In genomic region chr5:31553863-31554262, GRCh38 we compare ENCODE assay signal across 17 cellular contexts. TPM values are rescaled to one million over a fixed set of nuclear protein-coding genes. Genes with fewer than 3 reads are reported as not detected.
DNase-seq lines count a peak whose midpoint lies in the region; ATAC-seq and TF ChIP-seq lines count a peak whose summit lies in the region.
"Had no signal": no experiment of that assay in that cellular context is flagged by ENCODE, and none has a peak within 500 bp of the region (broad histone marks: within the 10 kb centered on the region; RNA-seq: fewer than 3 reads in every experiment).

No MANE protein-coding gene starts in this region.

- H3K27me3 ChIP-seq in GM23248 (replicated peaks; ENCODE audit: insufficient read depth) (no peaks in the 10 kb centered on the region), foreskin keratinocyte (no peaks in the 10 kb centered on the region)
- H3K27me3 ChIP-seq: BLaER1 had no signal

- CTCF ChIA-PET in activated CD4-positive, alpha-beta T cell treated with anti-CD3 and anti-CD28 coated beads for 36 hours (lab: Charles Lee), result no interaction called here

- no peaks in the 10 kb centered on the region for H3K9me2 ChIP-seq in GM23248 (ENCODE audit: insufficient read depth)

- H3K4me1 ChIP-seq in GM23248 (ENCODE audit: insufficient read depth) (peaks cover 13% of the 10 kb centered on the region), foreskin keratinocyte (peaks cover 15% of the 10 kb centered on the region)
- H3K4me1 ChIP-seq: BLaER1 had no signal

- H3K9me3 ChIP-seq in GM23248 (ENCODE audit: low read depth), result no peaks in the 10 kb centered on the region
- H3K9me3 ChIP-seq: BLaER1 had no signal

- no peaks in the 10 kb centered on the region for H3K9me3 Mint-ChIP-seq in activated CD4-positive, alpha-beta T cell treated with anti-CD3 and anti-CD28 coated beads for 36 hours (ENCODE audit: low read depth)
- no peaks in the 10 kb centered on the region for H3K9me3 Mint-ChIP-seq in activated T-helper 1 cell treated with anti-CD3 and anti-CD28 coated beads, Interleukin-12 subunit alpha, Interleukin-12 subunit beta, Interleukin-2, Interleukin-4 antibody, amounts not matched to agents 30 ng/mL and 10 ng/mL and 1 ng/mL, durations not matched to agents 14 hours and 24 hours and 36 hours

- H3K9ac ChIP-seq in GM23248, result no peak overlapping the region
- H3K9ac ChIP-seq: BLaER1 had no signal

- in situ Hi-C loops in GM23248 (cut with MboI), result no loop called here

- H3K4me1 Mint-ChIP-seq in activated CD4-positive, alpha-beta T cell treated with anti-CD3 and anti-CD28 coated beads for 36 hours, result peaks cover 16% of the 10 kb centered on the region
- H3K4me1 Mint-ChIP-seq in activated T-helper 1 cell treated with anti-CD3 and anti-CD28 coated beads, Interleukin-12 subunit alpha, Interleukin-12 subunit beta, Interleukin-2, Interleukin-4 antibody, amounts not matched to agents 30 ng/mL and 10 ng/mL and 1 ng/mL, durations not matched to agents 14 hours and 24 hours and 36 hours (ENCODE audit: low read depth), result peaks cover 10% of the 10 kb centered on the region

- no peaks in the 10 kb centered on the region for H3K79me2 ChIP-seq in GM23248 (ENCODE audit: insufficient read depth)

- ATAC-seq in activated CD4-positive, alpha-beta T cell treated with anti-CD3 and anti-CD28 coated beads for 36 hours, result no peak
- ATAC-seq in foreskin keratinocyte (peak; percentile 70), HG03025 (IDR thresholded peaks at IDR 0.05; ENCODE audit: low FRiP score, unreplicated experiment) (no peak)
- ATAC-seq: HepG2 had no signal

- H3K27ac ChIP-seq in GM23248 (no peak overlapping the region), foreskin keratinocyte (peak overlapping the region; percentile 5)
- H3K27ac ChIP-seq: 22Rv1, BLaER1 had no signal

- H3F3A ChIP-seq in GM23248 (ENCODE audit: insufficient read depth), result peaks cover 19% of the 10 kb centered on the region; the same call in 1 of the 2 replicates

- H4K20me1 ChIP-seq in GM23248 (ENCODE audit: insufficient read depth), result no peaks in the 10 kb centered on the region
- H4K20me1 ChIP-seq: BLaER1 had no signal

- no peak overlapping the region for H3K4me2 ChIP-seq in GM23248 (ENCODE audit: unreplicated experiment)
- H3K4me2 ChIP-seq: BLaER1 had no signal

- no peak overlapping the region for H3K4me3 Mint-ChIP-seq in activated CD4-positive, alpha-beta T cell treated with anti-CD3 and anti-CD28 coated beads for 36 hours
- H3K4me3 Mint-ChIP-seq in activated T-helper 1 cell treated with anti-CD3 and anti-CD28 coated beads, Interleukin-12 subunit alpha, Interleukin-12 subunit beta, Interleukin-2, Interleukin-4 antibody, amounts not matched to agents 30 ng/mL and 10 ng/mL and 1 ng/mL, durations not matched to agents 14 hours and 24 hours and 36 hours, result no peak overlapping the region

- peaks cover 49% of the 10 kb centered on the region for H3K36me3 Mint-ChIP-seq in activated CD4-positive, alpha-beta T cell treated with anti-CD3 and anti-CD28 coated beads for 36 hours (ENCODE audit: low read depth)
- peaks cover 55% of the 10 kb centered on the region for H3K36me3 Mint-ChIP-seq in activated T-helper 1 cell treated with anti-CD3 and anti-CD28 coated beads, Interleukin-12 subunit alpha, Interleukin-12 subunit beta, Interleukin-2, Interleukin-4 antibody, amounts not matched to agents 30 ng/mL and 10 ng/mL and 1 ng/mL, durations not matched to agents 14 hours and 24 hours and 36 hours (ENCODE audit: low read depth)

- intact Hi-C loops in activated CD4-positive, alpha-beta T cell treated with anti-CD3 and anti-CD28 coated beads for 36 hours (cut with DNase I, micrococcal nuclease), result no loop called here
- intact Hi-C loops in activated T-helper 1 cell treated with anti-CD3 and anti-CD28 coated beads, Interleukin-12 subunit alpha, Interleukin-12 subunit beta, Interleukin-2, Interleukin-4 antibody, amounts not matched to agents 30 ng/mL and 10 ng/mL and 1 ng/mL, durations not matched to agents 14 hours and 24 hours and 36 hours (cut with micrococcal nuclease), result no loop called here

- no peak overlapping the region for H3K4me3 ChIP-seq in GM23248
- H3K4me3 ChIP-seq: BLaER1 had no signal

- POLR2A ChIA-PET in activated CD4-positive, alpha-beta T cell treated with anti-CD3 and anti-CD28 coated beads for 36 hours (lab: Charles Lee), result no interaction called here

- H2AFZ ChIP-seq in GM23248, result no peak overlapping the region

- no peak for TF ChIP-seq CTCF in foreskin keratinocyte (conservative IDR thresholded peaks at IDR 0.05)

- H3K27ac Mint-ChIP-seq in activated CD4-positive, alpha-beta T cell treated with anti-CD3 and anti-CD28 coated beads for 36 hours, result peak overlapping the region; percentile 11
- peak overlapping the region; percentile 10 for H3K27ac Mint-ChIP-seq in activated T-helper 1 cell treated with anti-CD3 and anti-CD28 coated beads, Interleukin-12 subunit alpha, Interleukin-12 subunit beta, Interleukin-2, Interleukin-4 antibody, amounts not matched to agents 30 ng/mL and 10 ng/mL and 1 ng/mL, durations not matched to agents 14 hours and 24 hours and 36 hours

- DNase-seq in activated CD4-positive, alpha-beta T cell treated with anti-CD3 and anti-CD28 coated beads for 36 hours, result no peak
- no peak for DNase-seq in activated CD4-positive, alpha-beta T cell treated with anti-CD3 and anti-CD28 coated beads for 48 hours
- peak; percentile 23 for DNase-seq in GM23248
- no peak for DNase-seq in activated T-helper 1 cell treated with anti-CD3 and anti-CD28 coated beads, Interleukin-12 subunit alpha, Interleukin-12 subunit beta, Interleukin-2, Interleukin-4 antibody, amounts not matched to agents 30 ng/mL and 10 ng/mL and 1 ng/mL, durations not matched to agents 14 hours and 24 hours and 36 hours (ENCODE audit: low spot score)
- DNase-seq in foreskin keratinocyte, result peak in 1 of 2 donors; percentile 12
- DNase-seq in D341Med (ENCODE audit: low spot score), result no peak
- DNase-seq in RPMI8226, result no peak
- DNase-seq: H7, MM.1S, NCI-H1105 treated with DMSO at 0.1 percent for 48 hours, NCI-H187, NCI-H69, Right ventricle myocardium superior had no signal

- H3K36me3 ChIP-seq in GM23248 (ENCODE audit: low read depth), result peaks cover 33% of the 10 kb centered on the region

- no peaks in the 10 kb centered on the region for H3K27me3 Mint-ChIP-seq in activated CD4-positive, alpha-beta T cell treated with anti-CD3 and anti-CD28 coated beads for 36 hours
- no peaks in the 10 kb centered on the region for H3K27me3 Mint-ChIP-seq in activated T-helper 1 cell treated with anti-CD3 and anti-CD28 coated beads, Interleukin-12 subunit alpha, Interleukin-12 subunit beta, Interleukin-2, Interleukin-4 antibody, amounts not matched to agents 30 ng/mL and 10 ng/mL and 1 ng/mL, durations not matched to agents 14 hours and 24 hours and 36 hours (ENCODE audit: insufficient read depth)

RNA-seq across cellular contexts. Expression of gene C5orf22, which starts 21.8 kb away (rescaled TPM):
- total RNA-seq in activated CD4-positive, alpha-beta T cell treated with anti-CD3 and anti-CD28 coated beads for 36 hours, result 10 to 100 TPM; 25.2 to 30.6 TPM
- 13.5 and 17.1 TPM in 2 replicates for total RNA-seq in GM23248 (2014; rRNA removed; shearing (Covaris generic))
- polyA plus RNA-seq in GM23248 (2016; fragmentation: Nextera tagmentation; extraction: Ambion mirVana), result 19.2 and 20.4 TPM in 2 replicates
- 30.1 and 36.6 TPM in 2 replicates for total RNA-seq in activated T-helper 1 cell treated with anti-CD3 and anti-CD28 coated beads, Interleukin-12 subunit alpha, Interleukin-12 subunit beta, Interleukin-2, Interleukin-4 antibody, amounts not matched to agents 30 ng/mL and 10 ng/mL and 1 ng/mL, durations not matched to agents 14 hours and 24 hours and 36 hours
- 19.2 and 21.3 TPM in 2 replicates for total RNA-seq in foreskin keratinocyte
- polyA plus RNA-seq in foreskin keratinocyte, result 7.3 and 8.2 TPM in 2 replicates

RNA-seq across cellular contexts. Expression of gene DROSHA, which starts 22.0 kb away (rescaled TPM):
- 10 to 100 TPM; 84.3 to 94.4 TPM for total RNA-seq in activated CD4-positive, alpha-beta T cell treated with anti-CD3 and anti-CD28 coated beads for 36 hours
- 26.0 and 40.6 TPM in 2 replicates for total RNA-seq in GM23248 (2014; rRNA removed; shearing (Covaris generic))
- polyA plus RNA-seq in GM23248 (2016; fragmentation: Nextera tagmentation; extraction: Ambion mirVana) (27.4 and 28.7 TPM in 2 replicates), foreskin keratinocyte (53.6 and 58.6 TPM in 2 replicates)
- 74.0 and 87.6 TPM in 2 replicates for total RNA-seq in activated T-helper 1 cell treated with anti-CD3 and anti-CD28 coated beads, Interleukin-12 subunit alpha, Interleukin-12 subunit beta, Interleukin-2, Interleukin-4 antibody, amounts not matched to agents 30 ng/mL and 10 ng/mL and 1 ng/mL, durations not matched to agents 14 hours and 24 hours and 36 hours
- 63.4 and 63.9 TPM in 2 replicates for total RNA-seq in foreskin keratinocyte
